8 cellular contexts compared by ENCODE assay signal in genomic region chr13:99386911-99387788, GRCh38.
DNase-seq lines count a peak whose midpoint lies in the region; ATAC-seq and TF ChIP-seq lines count a peak whose summit lies in the region.

No MANE protein-coding gene starts in this region.

- DNase-seq in Panc1 (ENCODE audit: low read depth, low spot score) (peak; percentile 32), left cardiac atrium (peak; percentile 49), esophagus muscularis mucosa (ENCODE audit: extremely low spot score) (no peak)
- peak; percentile 77 for DNase-seq in activated T-helper 9 cell treated with anti-CD3 and anti-CD28 coated beads, Interleukin-2, amount 50 U/mL, for 16 hours (ENCODE audit: low read depth)
- peak; percentile 78 to 88 for DNase-seq in stimulated activated CD4-positive, alpha-beta T cell treated with anti-CD3 and anti-CD28 coated beads, Interleukin-15, amount 100 ng/mL, for 48 hours (ENCODE audit: low read depth in 2 of 2)

- H3K27ac ChIP-seq in Panc1 (ENCODE audit: low read length) = no peak overlapping the region
- H3K27ac ChIP-seq in esophagus muscularis mucosa (replicated peaks in 1 of 4) = no peak overlapping the region

- H3K4me3 ChIP-seq in Panc1 (ENCODE audit: low read depth in 2 of 2, low read length in 2 of 2) (no peak overlapping the region), esophagus muscularis mucosa (no peak overlapping the region)

- intact Hi-C loops in Panc1 (cut with micrococcal nuclease; ENCODE audit: unreplicated experiment) (no loop called here), left cardiac atrium (cut with DNase I) (loop anchor here in 1 of 2 donors (5.0 kb wide), 1 partner anchor 50 kb away; no protein-coding TSS in a partner anchor), esophagus muscularis mucosa (cut with DNase I) (no loop called here)

- 69% methylated on average over 12 of the region's 12 CpGs for WGBS in esophagus muscularis mucosa

- no peaks in the 10 kb centered on the region for H3K9me3 ChIP-seq in Panc1 (ENCODE audit: control insufficient read depth, insufficient read depth, low read depth, low read length)
- H3K9me3 ChIP-seq in esophagus muscularis mucosa = no peaks in the 10 kb centered on the region

- H3K27me3 ChIP-seq in Panc1 (ENCODE audit: control insufficient read depth, insufficient read depth, low read length) (no peaks in the 10 kb centered on the region), esophagus muscularis mucosa (no peaks in the 10 kb centered on the region)

- TF ChIP-seq EP300 in esophagus muscularis mucosa (IDR thresholded peaks at IDR 0.05) = no peak

- no peak for TF ChIP-seq POLR2A in esophagus muscularis mucosa (IDR thresholded peaks at IDR 0.05; ENCODE audit: low read depth)

- ATAC-seq in HG02973 (IDR thresholded peaks at IDR 0.05; ENCODE audit: unreplicated experiment) = peak; percentile 59
- no peak for ATAC-seq in Panc1
- ATAC-seq in left cardiac atrium = no peak
- ATAC-seq in HG02642 (IDR thresholded peaks at IDR 0.05; ENCODE audit: poor library complexity, unreplicated experiment) = no peak

- TF ChIP-seq CTCF in GM12873 (IDR thresholded peaks at IDR 0.05; ENCODE audit: insufficient read depth, low read depth, low read length, missing control alignments) (peak; percentile 95), Panc1 (IDR thresholded peaks at IDR 0.05) (peak; percentile 66; the same call in 1 of the 2 replicates), esophagus muscularis mucosa (IDR thresholded peaks at IDR 0.05) (peak in 1 of 3 experiments; percentile 41)

- CTCF ChIA-PET in Panc1 (lab: Charles Lee) = no interaction called here

- POLR2A ChIA-PET in Panc1 (lab: Charles Lee) = no interaction called here

- H3K4me1 ChIP-seq in Panc1 (ENCODE audit: control insufficient read depth, insufficient read depth, low read length) (no peaks in the 10 kb centered on the region), esophagus muscularis mucosa (peaks cover 0 to 7% (median 4%) of the 10 kb centered on the region in 4 donors)

- BruUV-seq in Panc1 (replicated peaks; lab: Mats Ljungman, UMichigan) = no TSS peak

- in situ Hi-C loops in Panc1 (cut with HindIII; ENCODE audit: low pct_unique_long_range_greater_than_20kb, low sequenced_read_pairs) = no loop called here

- H3K36me3 ChIP-seq in Panc1 (ENCODE audit: control insufficient read depth, insufficient read depth, low read length) = no peaks in the 10 kb centered on the region
- peaks cover 0 to 29% (median 22%) of the 10 kb centered on the region in 4 donors for H3K36me3 ChIP-seq in esophagus muscularis mucosa
